10 cellular contexts compared by ENCODE assay signal in the genomic region with DNA sequence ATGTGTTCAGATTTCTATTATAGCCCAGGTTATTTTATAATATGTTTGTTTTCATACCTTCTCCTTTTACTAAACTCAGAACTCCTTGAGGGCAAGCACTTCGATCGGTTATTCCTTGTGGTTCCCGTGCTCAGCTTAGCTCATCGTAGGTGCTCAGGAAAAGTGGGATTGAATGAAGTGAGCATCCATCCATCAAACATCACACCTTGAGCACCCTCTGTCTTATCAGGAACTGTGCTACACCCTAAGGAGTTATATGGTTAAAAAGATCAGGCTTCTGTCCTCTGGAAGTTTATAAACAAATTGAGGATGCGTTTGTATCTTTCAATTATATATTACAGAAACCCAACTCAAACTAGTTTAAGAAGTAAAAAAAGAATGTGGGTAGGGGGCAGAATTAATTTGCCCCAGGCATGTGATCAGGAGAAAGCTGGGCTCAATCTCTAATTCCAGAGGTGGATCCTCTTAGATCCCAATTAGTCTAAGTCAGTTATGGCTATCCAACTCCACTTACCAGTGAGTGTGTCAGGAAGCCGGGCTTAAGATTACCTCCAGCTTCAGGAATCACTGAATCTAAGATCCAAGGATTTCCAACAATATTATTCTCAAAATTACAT. TPM values are rescaled to one million over a fixed set of nuclear protein-coding genes. Genes with fewer than 3 reads are reported as not detected.
DNase-seq lines count a peak whose midpoint lies in the region; ATAC-seq and TF ChIP-seq lines count a peak whose summit lies in the region.
"Had no signal": no experiment of that assay in that cellular context is flagged by ENCODE, and none has a peak within 500 bp of the region (broad histone marks: within the 10 kb centered on the region; RNA-seq: fewer than 3 reads in every experiment).

No MANE protein-coding gene starts in this region.

- H3K9me3 ChIP-seq in body of pancreas (no peaks in the 10 kb centered on the region), neural cell (ENCODE audit: low read length) (no peaks in the 10 kb centered on the region), smooth muscle cell (replicated peaks; ENCODE audit: low read depth) (no peaks in the 10 kb centered on the region)
- H3K9me3 ChIP-seq: SJSA1 had no signal

- H3K27me3 ChIP-seq in body of pancreas, result no peaks in the 10 kb centered on the region
- no peaks in the 10 kb centered on the region for H3K27me3 ChIP-seq in neural cell (ENCODE audit: insufficient read depth, low read depth, low read length)
- no peaks in the 10 kb centered on the region for H3K27me3 ChIP-seq in smooth muscle cell (ENCODE audit: low read depth)
- H3K27me3 ChIP-seq: SJSA1 had no signal

- ATAC-seq in body of pancreas, result no peak
- ATAC-seq: naive thymus-derived CD8-positive, alpha-beta T cell had no signal

- no peak for DNase-seq in GM12864 (ENCODE audit: low read depth)
- DNase-seq in M059J (ENCODE audit: low read depth), result peak; percentile 74
- DNase-seq in body of pancreas, result peak in 2 of 4 donors; percentile 8 to 11
- no peak for DNase-seq in NOMO-1 treated with dmso at 0.1 percent for 144 hours (lab: John Stamatoyannopoulos, UW; ENCODE audit: unreplicated experiment)
- no peak for DNase-seq in NOMO-1 (lab: John Stamatoyannopoulos, UW; ENCODE audit: unreplicated experiment in 2 of 2)
- DNase-seq in smooth muscle cell (lab: John Stamatoyannopoulos, UW; ENCODE audit: unreplicated experiment), result no peak
- DNase-seq: central memory CD4-positive, alpha-beta T cell; naive thymus-derived CD8-positive, alpha-beta T cell had no signal

- no peak for TF ChIP-seq POLR2A in body of pancreas (IDR thresholded peaks at IDR 0.05)

- H3K4me3 ChIP-seq in GM12864 (ENCODE audit: low read depth, low read length), result no peak overlapping the region
- H3K4me3 ChIP-seq in body of pancreas, result no peak overlapping the region
- H3K4me3 ChIP-seq in neural cell (ENCODE audit: low read length), result no peak overlapping the region
- no peak overlapping the region for H3K4me3 ChIP-seq in smooth muscle cell
- H3K4me3 ChIP-seq: SJSA1 had no signal

- H4K20me1 ChIP-seq in neural cell (ENCODE audit: insufficient read depth), result no peaks in the 10 kb centered on the region
- no peaks in the 10 kb centered on the region for H4K20me1 ChIP-seq in smooth muscle cell (ENCODE audit: low read depth)

- H3K9ac ChIP-seq in neural cell (ENCODE audit: low read length), result no peak overlapping the region
- H3K9ac ChIP-seq in smooth muscle cell (ENCODE audit: low read depth), result no peak overlapping the region

- H3K36me3 ChIP-seq in body of pancreas (replicated peaks in 1 of 2; ENCODE audit: insufficient read depth in 1 of 2, low read depth in 2 of 2) (no peaks in the 10 kb centered on the region), neural cell (ENCODE audit: insufficient read depth, low read length) (no peaks in the 10 kb centered on the region), smooth muscle cell (ENCODE audit: low read depth) (no peaks in the 10 kb centered on the region)
- H3K36me3 ChIP-seq: SJSA1 had no signal

- no peaks in the 10 kb centered on the region for H3K9me2 ChIP-seq in neural cell (ENCODE audit: insufficient read depth, low read length)

- WGBS in body of pancreas, 2 donors, result 69 to 70% methylated on average over 6 of the region's 6 CpGs
- WGBS in smooth muscle cell (ENCODE audit: low lambda C conversion rate), result 71% methylated on average over 6 of the region's 6 CpGs

- no peak overlapping the region for H3K4me2 ChIP-seq in neural cell (ENCODE audit: low read length)
- no peak overlapping the region for H3K4me2 ChIP-seq in smooth muscle cell

- TF ChIP-seq CTCF in GM12864 (IDR thresholded peaks at IDR 0.05; ENCODE audit: low read depth, low read length, missing control alignments) (peak; percentile 50), body of pancreas (IDR thresholded peaks at IDR 0.05) (peak in 4 of 7 experiments; percentile 10 to 42 (median 26)), neural cell (IDR thresholded peaks at IDR 0.05; ENCODE audit: poor library complexity, severe bottlenecking) (peak; percentile 25), smooth muscle cell (IDR thresholded peaks at IDR 0.05; ENCODE audit: borderline replicate concordance, insufficient read depth, poor library complexity, severe bottlenecking) (no peak)

- no peaks in the 10 kb centered on the region for H3K79me2 ChIP-seq in neural cell (replicated peaks; ENCODE audit: insufficient read depth, low read length)
- H3K79me2 ChIP-seq in smooth muscle cell (ENCODE audit: low read depth), result no peaks in the 10 kb centered on the region

- no peak for TF ChIP-seq EP300 in neural cell (conservative IDR thresholded peaks at IDR 0.05; ENCODE audit: poor library complexity, severe bottlenecking)

- peaks cover 8% of the 10 kb centered on the region for H3K4me1 ChIP-seq in body of pancreas
- peaks cover 7% of the 10 kb centered on the region for H3K4me1 ChIP-seq in smooth muscle cell (ENCODE audit: low read depth)

- H3K27ac ChIP-seq in body of pancreas (no peak overlapping the region), neural cell (ENCODE audit: low read length) (no peak overlapping the region), smooth muscle cell (ENCODE audit: low read depth) (no peak overlapping the region)
- H3K27ac ChIP-seq: SJSA1 had no signal

- H3F3A ChIP-seq in neural cell (ENCODE audit: insufficient read depth, low read length, poor library complexity, severe bottlenecking), result no peaks in the 10 kb centered on the region
- H3F3A ChIP-seq in smooth muscle cell (ENCODE audit: low read depth), result peaks cover 4% of the 10 kb centered on the region

- intact Hi-C loops in body of pancreas (cut with DNase I), result no loop called here

- TF ChIP-seq RAD21 in neural cell (conservative IDR thresholded peaks at IDR 0.05), result no peak

- H2AFZ ChIP-seq in neural cell (ENCODE audit: low read depth, low read length), result no peak overlapping the region
- H2AFZ ChIP-seq in smooth muscle cell (ENCODE audit: low read depth), result no peak overlapping the region

TF ChIP-seq in neural cell, 6 proteins besides CTCF, POLR2A, EP300 and RAD21:
- no peak for TF ChIP-seq REST (IDR thresholded peaks at IDR 0.05; ENCODE audit: borderline replicate concordance)
- no peak for TF ChIP-seq EZH2 (IDR thresholded peaks at IDR 0.05; ENCODE audit: borderline replicate concordance, insufficient read depth, low read length, poor library complexity, severe bottlenecking)
- TF ChIP-seq SMC3 (conservative IDR thresholded peaks at IDR 0.05; ENCODE audit: poor library complexity), result peak; percentile 23
- no peak for TF ChIP-seq TAF1 (IDR thresholded peaks at IDR 0.05; ENCODE audit: low read depth)
- no peak for TF ChIP-seq MXI1 (conservative IDR thresholded peaks at IDR 0.05; ENCODE audit: poor library complexity, severe bottlenecking)
- TF ChIP-seq POLR2AphosphoS5 (IDR thresholded peaks at IDR 0.05), result no peak

RNA-seq across cellular contexts. Expression of gene RRAS2, which starts 59.9 kb away (rescaled TPM):
- 127 and 143 TPM in 2 replicates for total RNA-seq in M059J (2014; rRNA removed; shearing (Covaris generic))
- total RNA-seq in body of pancreas, result 10 to 100 TPM; 15.8 to 27.5 TPM
- polyA plus RNA-seq in neural cell, result 47.3 and 49.4 TPM in 2 replicates
- 73.3 and 76.6 TPM in 2 replicates for polyA minus RNA-seq in neural cell
- total RNA-seq in smooth muscle cell, result 37.9 and 53.6 TPM in 2 replicates
- 27.0 and 27.3 TPM in 2 replicates for polyA plus RNA-seq in smooth muscle cell
